In the genomic region with DNA sequence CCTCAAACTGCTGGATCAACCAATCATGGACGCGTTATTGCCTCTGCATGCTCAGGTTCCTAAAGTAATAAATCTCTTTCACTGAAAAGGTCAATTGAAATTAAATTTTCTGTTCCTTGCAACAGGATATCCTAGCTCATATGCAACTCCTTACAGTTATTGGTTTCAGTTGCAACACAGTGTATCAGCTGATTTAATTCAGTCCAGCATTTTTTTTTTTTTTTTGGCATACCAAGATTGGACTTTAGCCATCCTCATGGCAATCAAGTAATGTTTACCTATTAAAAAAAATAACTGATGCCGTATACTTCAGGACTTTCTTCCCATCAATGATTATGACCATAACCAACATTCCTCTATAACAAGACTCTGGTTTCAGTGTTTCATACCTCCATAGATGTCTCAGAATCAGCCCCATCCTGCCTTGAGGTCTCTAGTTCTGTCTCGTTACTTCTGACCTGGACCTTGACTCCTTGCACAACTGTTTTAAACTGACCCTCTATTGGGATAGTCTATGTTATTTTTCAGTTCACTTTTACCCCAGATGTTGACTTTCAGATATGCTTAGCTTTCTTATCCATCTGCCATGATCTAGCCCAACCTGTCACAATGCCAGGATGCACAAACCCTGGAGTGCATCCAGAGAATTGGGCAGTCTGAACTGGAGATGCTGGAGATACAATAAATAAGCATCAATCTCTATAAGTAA, we compare ENCODE assay signal across 19 cellular contexts.
A peak's percentile ranks its signal among the peaks of the same experiment; 100 is the strongest.
DNase-seq lines count a peak whose midpoint lies in the region; ATAC-seq, FAIRE-seq and TF ChIP-seq lines count a peak whose summit lies in the region.
"Had no signal": no experiment of that assay in that cellular context is flagged by ENCODE, and none has a peak within 500 bp of the region (broad histone marks: within the 10 kb centered on the region; RNA-seq: fewer than 3 reads in every experiment).

No MANE protein-coding gene starts in this region.

- H3K18ac ChIP-seq in trophoblast cell (ENCODE audit: low read length) = no peak overlapping the region

- no peak overlapping the region for H2BK12ac ChIP-seq in trophoblast cell (ENCODE audit: low read length)

- TF ChIP-seq CTCF in AG10803 (conservative IDR thresholded peaks at IDR 0.05; ENCODE audit: low read length) = no peak
- TF ChIP-seq CTCF in pancreas (IDR thresholded peaks at IDR 0.05) = no peak

- H4K91ac ChIP-seq in trophoblast cell (ENCODE audit: low read depth, low read length) = peak overlapping the region; percentile 43

- H3K9ac ChIP-seq in trophoblast cell (ENCODE audit: low read length) = no peak overlapping the region

- no peak overlapping the region for H3K4ac ChIP-seq in trophoblast cell (ENCODE audit: low read depth, low read length)

- H3K79me1 ChIP-seq in trophoblast cell (ENCODE audit: low read length) = peaks cover 4% of the 10 kb centered on the region

- H3K4me1 ChIP-seq in trophoblast cell (ENCODE audit: control insufficient read depth in 1 of 2, insufficient read depth in 2 of 2, low read length in 2 of 2) (peaks cover 0 to 4% of the 10 kb centered on the region in 2 experiments), pancreas (no peaks in the 10 kb centered on the region)
- H3K4me1 ChIP-seq: Peyer's patch, SJSA1 had no signal

- no peak overlapping the region for H3K4me3 ChIP-seq in AG10803 (ENCODE audit: low read length)
- no peak overlapping the region for H3K4me3 ChIP-seq in trophoblast cell (ENCODE audit: low read depth, low read length)
- H3K4me3 ChIP-seq in pancreas = no peak overlapping the region
- H3K4me3 ChIP-seq: Peyer's patch, SJSA1 had no signal

- FAIRE-seq in pancreas (lab: Jason Lieb, UNC) = no peak
- FAIRE-seq: G401.6 had no signal

- H3K9me3 ChIP-seq in trophoblast cell (ENCODE audit: insufficient read depth, low read depth, low read length) (no peaks in the 10 kb centered on the region), pancreas (no peaks in the 10 kb centered on the region)
- H3K9me3 ChIP-seq: Peyer's patch, SJSA1 had no signal

- no peak overlapping the region for H4K12ac ChIP-seq in trophoblast cell (ENCODE audit: low read depth, low read length)

- no CpG with 5 or more reads among the region's 4 CpGs for WGBS in trophoblast cell (ENCODE audit: extremely low coverage, insufficient coverage, insufficient read length)
- WGBS in pancreas, 2 donors = 68 to 74% methylated on average over 4 of the region's 4 CpGs

- no peak overlapping the region for H2AFZ ChIP-seq in trophoblast cell (ENCODE audit: insufficient read depth, low read length, poor library complexity)

- H3K79me2 ChIP-seq in trophoblast cell (ENCODE audit: control insufficient read depth, insufficient read depth, low read length, poor library complexity) = peaks cover 2% of the 10 kb centered on the region

- no peak overlapping the region for H4K8ac ChIP-seq in trophoblast cell (ENCODE audit: low read depth, low read length)

- no peak overlapping the region for H3K23ac ChIP-seq in trophoblast cell (ENCODE audit: low read length)

- no peak overlapping the region for H2BK120ac ChIP-seq in trophoblast cell (ENCODE audit: insufficient read depth, low read length, poor library complexity)

- H2BK5ac ChIP-seq in trophoblast cell (ENCODE audit: low read depth, low read length, poor library complexity) = no peak overlapping the region

- no peak overlapping the region for H3K4me2 ChIP-seq in trophoblast cell (ENCODE audit: low read length)

- ATAC-seq in pancreas = no peak

- H3K27ac ChIP-seq in trophoblast cell (ENCODE audit: low read depth, low read length) (no peak overlapping the region), pancreas (no peak overlapping the region)
- H3K27ac ChIP-seq: C4-2B, Peyer's patch, SJSA1 had no signal

- H3K36me3 ChIP-seq in trophoblast cell (ENCODE audit: control insufficient read depth in 1 of 2, insufficient read depth in 2 of 2, low read length in 2 of 2) = no peaks in the 10 kb centered on the region
- H3K36me3 ChIP-seq in pancreas = no peaks in the 10 kb centered on the region
- H3K36me3 ChIP-seq: Peyer's patch, SJSA1 had no signal

- H2AK5ac ChIP-seq in trophoblast cell (ENCODE audit: low read length) = no peak overlapping the region

- no peak overlapping the region for H3K14ac ChIP-seq in trophoblast cell (ENCODE audit: low read length)

- H3K27me3 ChIP-seq in trophoblast cell (ENCODE audit: insufficient read depth, low read length) = no peaks in the 10 kb centered on the region
- no peaks in the 10 kb centered on the region for H3K27me3 ChIP-seq in pancreas
- H3K27me3 ChIP-seq: Peyer's patch, SJSA1 had no signal

- intact Hi-C loops in pancreas (cut with DNase I) = no loop called here

- DNase-seq in AG10803 (ENCODE audit: low read depth) (peak; percentile 64), NCI-H446 (lab: John Stamatoyannopoulos, UW) (peak; percentile 5 to 60), fibroblast of peridontal ligament (ENCODE audit: extremely low read depth) (peak; percentile 59), trophoblast cell (no peak), NCI-H524 (lab: John Stamatoyannopoulos, UW) (no peak), pancreas (no peak), globus pallidus (ENCODE audit: low spot score) (no peak)
- DNase-seq: AML-193, H7, HFFc6, KBM-7, NCI-H1105 treated with DMSO at 0.1 percent for 48 hours, NCI-H187 treated with DMSO at 0.1 percent for 48 hours, NCI-H2227 treated with DMSO at 0.1 percent for 48 hours, NCI-H526 treated with DMSO at 0.1 percent for 48 hours, Peyer's patch had no signal

Comparison
In these comparisons a context has a peak if more than half of its experiments do, and no peak if none do; other contexts are left out.
1. DNase-seq: peak in AG10803 (single experiment), NCI-H446 (2 of 2) and fibroblast of peridontal ligament (single experiment); none in trophoblast cell (0 of 2), NCI-H524 (0 of 2), pancreas (0 of 6) and globus pallidus (single experiment).